Comparison of ENCODE assay signal across 29 cellular contexts in the genomic region with DNA sequence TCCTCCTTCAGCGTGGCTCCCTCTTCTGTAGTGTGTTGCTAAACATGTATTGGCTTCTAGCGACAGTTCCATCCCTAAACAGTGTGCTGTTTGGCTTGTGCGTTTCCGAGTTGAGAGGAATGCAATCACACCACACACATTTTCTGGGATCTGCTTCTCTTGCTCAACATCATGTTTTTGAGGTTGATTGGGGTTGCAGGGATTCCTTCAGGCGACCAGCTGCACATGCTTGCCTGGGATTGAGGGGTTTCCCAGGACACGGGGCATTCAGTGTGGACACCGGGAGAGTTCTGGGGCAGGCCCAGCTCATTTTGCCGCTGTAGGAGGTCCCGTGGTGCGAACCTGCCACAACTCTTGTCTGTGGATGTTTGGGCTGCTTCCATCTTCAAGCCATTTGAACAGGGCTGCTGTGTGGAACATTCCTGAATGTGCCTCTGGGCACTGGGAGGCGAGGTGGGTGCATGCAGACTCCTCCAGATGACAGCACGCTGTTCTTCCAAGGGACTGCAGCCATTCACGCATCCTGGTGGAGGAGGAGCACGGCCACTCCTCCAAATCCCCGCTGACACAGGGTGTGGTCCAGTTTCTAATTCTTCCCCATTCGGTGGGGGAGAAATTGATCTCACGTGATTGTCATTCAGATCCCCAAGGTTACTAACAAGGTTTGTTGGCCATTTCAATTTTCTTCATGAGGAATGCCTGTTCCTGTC.
DNase-seq lines count a peak whose midpoint lies in the region; ATAC-seq, FAIRE-seq and TF ChIP-seq lines count a peak whose summit lies in the region.
"Had no signal": no experiment of that assay in that cellular context is flagged by ENCODE, and none has a peak within 500 bp of the region (broad histone marks: within the 10 kb centered on the region; RNA-seq: fewer than 3 reads in every experiment).

No MANE protein-coding gene starts in this region.

- H3K4me1 Mint-ChIP-seq in MCF 10A (ENCODE audit: insufficient read depth, unreplicated experiment), result peaks cover 10% of the 10 kb centered on the region
- H3K4me1 Mint-ChIP-seq in activated CD8-positive, alpha-beta T cell treated with anti-CD3 and anti-CD28 coated beads, Interleukin-2, amount 10 ng/mL, durations not matched to agents 7 days and 5 days (ENCODE audit: low read depth), result no peaks in the 10 kb centered on the region
- H3K4me1 Mint-ChIP-seq in CD14-positive monocyte, result no peaks in the 10 kb centered on the region
- H3K4me1 Mint-ChIP-seq: activated naive CD4-positive, alpha-beta T cell treated with anti-CD3 and anti-CD28 coated beads, Interleukin-2, amount 50 U/mL, for 24 hours; immature natural killer cell had no signal

- DNase-seq in mammary epithelial cell (no peak), MCF 10A (ENCODE audit: unreplicated experiment) (no peak), bronchial epithelial cell (ENCODE audit: low read depth) (no peak), medulla oblongata (ENCODE audit: extremely low spot score) (peak; percentile 51), suprapubic skin (ENCODE audit: low spot score in 2 of 2) (no peak), testis (no peak), CD14-positive monocyte (ENCODE audit: low spot score) (no peak)
- DNase-seq in activated CD8-positive, alpha-beta T cell treated with anti-CD3 and anti-CD28 coated beads, Interleukin-2, amount 10 ng/mL, durations not matched to agents 7 days and 5 days, result no peak
- DNase-seq: activated CD8-positive, alpha-beta memory T cell treated with anti-CD3 and anti-CD28 coated beads for 24 hours; activated T-cell treated with anti-CD3 and anti-CD28 coated beads, Interleukin-2, amount 50 U/mL, for 24 hours; Calu3; immature natural killer cell; NCI-H1092 treated with DMSO at 0.1 percent for 48 hours; NCI-H2081; NCI-H446; OCI-M1; SIG-M5; stimulated activated CD4-positive, alpha-beta T cell treated with anti-CD3 and anti-CD28 coated beads, Interleukin-4, amount 100 ng/mL, for 24 hours; stimulated activated naive CD8-positive, alpha-beta T cell treated with anti-CD3 and anti-CD28 coated beads, Interleukin-15, Interleukin-2, amounts not matched to agents 100 U/mL and 50 U/mL, for 24 hours; T-helper 1 cell had no signal

- 20% methylated on average over 11 of the region's 17 CpGs for WGBS in mammary epithelial cell (ENCODE audit: low coverage, missing lambda C conversion rate)
- WGBS in suprapubic skin, result 42% methylated on average over 11 of the region's 17 CpGs
- WGBS in testis, 2 donors, result 82% methylated on average over 17 of the region's 17 CpGs

- no peak for ATAC-seq in activated CD8-positive, alpha-beta T cell treated with anti-CD3 and anti-CD28 coated beads, Interleukin-2, amount 10 ng/mL, durations not matched to agents 7 days and 5 days
- ATAC-seq: GM23338; stimulated activated naive CD8-positive, alpha-beta T cell treated with anti-CD3 and anti-CD28 coated beads, Interleukin-15, Interleukin-2, amounts not matched to agents 100 U/mL and 50 U/mL, for 24 hours had no signal

- H3K27ac ChIP-seq in mammary epithelial cell (ENCODE audit: insufficient read depth, low read depth, low read length) (no peak overlapping the region), suprapubic skin (peak overlapping the region; percentile 62), testis (no peak overlapping the region)
- H3K27ac ChIP-seq: BLaER1 treated with 17β-estradiol and CSF1 and Interleukin-3, amounts not matched to agents 10 nM and 100 nM; brain microvascular endothelial cell; hepatocyte; HL-60; neutrophil; tibial nerve had no signal

- H4K20me1 ChIP-seq in mammary epithelial cell (ENCODE audit: insufficient read depth, low read length), result no peaks in the 10 kb centered on the region

- CTCF ChIA-PET in mammary epithelial cell (lab: Charles Lee; ENCODE audit: low non-redundant PET) (no interaction called here), MCF 10A (lab: Yijun Ruan, JAX) (no interaction called here)
- CTCF ChIA-PET in activated CD8-positive, alpha-beta T cell treated with anti-CD3 and anti-CD28 coated beads, Interleukin-2, amount 10 ng/mL, durations not matched to agents 7 days and 5 days (lab: Charles Lee), result no interaction called here

- TF ChIP-seq CTCF in mammary epithelial cell (conservative IDR thresholded peaks at IDR 0.05 in 1 of 2, IDR thresholded peaks at IDR 0.05 in 1 of 2; ENCODE audit: extremely low read depth in 1 of 2, insufficient read depth in 1 of 2, low read depth in 1 of 2, low read length in 2 of 2), result no peak
- no peak for TF ChIP-seq CTCF in MCF 10A (IDR thresholded peaks at IDR 0.05; ENCODE audit: unreplicated experiment)
- TF ChIP-seq CTCF in bronchial epithelial cell (IDR thresholded peaks at IDR 0.05; ENCODE audit: insufficient read depth, low read length, severe bottlenecking), result no peak
- no peak for TF ChIP-seq CTCF in suprapubic skin (IDR thresholded peaks at IDR 0.05)
- no peak for TF ChIP-seq CTCF in testis (IDR thresholded peaks at IDR 0.05)
- no peak for TF ChIP-seq CTCF in CD14-positive monocyte (IDR thresholded peaks at IDR 0.05)

- H3K9me3 ChIP-seq in mammary epithelial cell (replicated peaks; ENCODE audit: insufficient read depth, low read length) (no peaks in the 10 kb centered on the region), suprapubic skin (no peaks in the 10 kb centered on the region), testis (no peaks in the 10 kb centered on the region)
- H3K9me3 ChIP-seq: BLaER1 treated with 17β-estradiol and CSF1 and Interleukin-3, amounts not matched to agents 10 nM and 100 nM; neutrophil; tibial nerve had no signal

- H3K36me3 ChIP-seq in mammary epithelial cell (ENCODE audit: insufficient read depth, low read length) (no peaks in the 10 kb centered on the region), bronchial epithelial cell (ENCODE audit: control insufficient read depth, insufficient read depth, low read length) (no peaks in the 10 kb centered on the region), suprapubic skin (no peaks in the 10 kb centered on the region), testis (ENCODE audit: low read depth, missing control alignments) (no peaks in the 10 kb centered on the region)
- H3K36me3 ChIP-seq: BLaER1 treated with 17β-estradiol and CSF1 and Interleukin-3, amounts not matched to agents 10 nM and 100 nM; brain microvascular endothelial cell; neutrophil; tibial nerve had no signal

- no peaks in the 10 kb centered on the region for H3K27me3 ChIP-seq in mammary epithelial cell (ENCODE audit: insufficient read depth, low read length)
- no peaks in the 10 kb centered on the region for H3K27me3 ChIP-seq in bronchial epithelial cell (ENCODE audit: control insufficient read depth, insufficient read depth, low read length)
- peaks cover 8% of the 10 kb centered on the region for H3K27me3 ChIP-seq in suprapubic skin
- H3K27me3 ChIP-seq in testis, result no peaks in the 10 kb centered on the region
- H3K27me3 ChIP-seq: brain microvascular endothelial cell, hepatocyte, tibial nerve had no signal

- no peak overlapping the region for H3K27ac Mint-ChIP-seq in MCF 10A (ENCODE audit: low read depth, unreplicated experiment)
- no peak overlapping the region for H3K27ac Mint-ChIP-seq in activated CD8-positive, alpha-beta T cell treated with anti-CD3 and anti-CD28 coated beads, Interleukin-2, amount 10 ng/mL, durations not matched to agents 7 days and 5 days
- no peak overlapping the region for H3K27ac Mint-ChIP-seq in CD14-positive monocyte
- H3K27ac Mint-ChIP-seq: activated naive CD4-positive, alpha-beta T cell treated with anti-CD3 and anti-CD28 coated beads, Interleukin-2, amount 50 U/mL, for 24 hours; activated T-cell treated with anti-CD3 and anti-CD28 coated beads, Interleukin-2, amount 50 U/mL, for 24 hours; GM23338; immature natural killer cell had no signal

- POLR2A ChIA-PET in MCF 10A (lab: Yijun Ruan, JAX), result interaction anchor here (1.2 to 1.7 kb wide), 2 partner anchors 8 to 19 kb away, joined by 3 to 6 read pairs; no protein-coding TSS in a partner anchor
- POLR2A ChIA-PET in activated CD8-positive, alpha-beta T cell treated with anti-CD3 and anti-CD28 coated beads, Interleukin-2, amount 10 ng/mL, durations not matched to agents 7 days and 5 days (lab: Charles Lee), result no interaction called here

- intact Hi-C loops in mammary epithelial cell (cut with micrococcal nuclease) (no loop called here), MCF 10A (cut with micrococcal nuclease) (no loop called here), testis (cut with DNase I; ENCODE audit: low total_unique reads) (no loop called here), CD14-positive monocyte (cut with micrococcal nuclease) (no loop called here)

- H3K36me3 Mint-ChIP-seq in MCF 10A (ENCODE audit: insufficient read depth, unreplicated experiment), result no peaks in the 10 kb centered on the region
- no peaks in the 10 kb centered on the region for H3K36me3 Mint-ChIP-seq in activated CD8-positive, alpha-beta T cell treated with anti-CD3 and anti-CD28 coated beads, Interleukin-2, amount 10 ng/mL, durations not matched to agents 7 days and 5 days (ENCODE audit: low read depth)
- H3K36me3 Mint-ChIP-seq in CD14-positive monocyte, result no peaks in the 10 kb centered on the region
- H3K36me3 Mint-ChIP-seq: activated naive CD4-positive, alpha-beta T cell treated with anti-CD3 and anti-CD28 coated beads, Interleukin-2, amount 50 U/mL, for 24 hours; immature natural killer cell had no signal

- in situ Hi-C loops in mammary epithelial cell (cut with MboI; ENCODE audit: low sequenced_read_pairs in 2 of 2), result no loop called here

- TF ChIP-seq POLR2A in suprapubic skin (IDR thresholded peaks at IDR 0.05) (no peak), testis (IDR thresholded peaks at IDR 0.05) (no peak)

- no peak overlapping the region for H3K4me3 Mint-ChIP-seq in MCF 10A (ENCODE audit: unreplicated experiment)
- H3K4me3 Mint-ChIP-seq in activated CD8-positive, alpha-beta T cell treated with anti-CD3 and anti-CD28 coated beads, Interleukin-2, amount 10 ng/mL, durations not matched to agents 7 days and 5 days, result no peak overlapping the region
- H3K4me3 Mint-ChIP-seq in CD14-positive monocyte, result no peak overlapping the region
- H3K4me3 Mint-ChIP-seq: activated naive CD4-positive, alpha-beta T cell treated with anti-CD3 and anti-CD28 coated beads, Interleukin-2, amount 50 U/mL, for 24 hours; activated T-cell treated with anti-CD3 and anti-CD28 coated beads, Interleukin-2, amount 50 U/mL, for 24 hours; GM23338; immature natural killer cell had no signal

- H3K9me3 Mint-ChIP-seq in MCF 10A (ENCODE audit: unreplicated experiment), result no peaks in the 10 kb centered on the region
- no peaks in the 10 kb centered on the region for H3K9me3 Mint-ChIP-seq in activated CD8-positive, alpha-beta T cell treated with anti-CD3 and anti-CD28 coated beads, Interleukin-2, amount 10 ng/mL, durations not matched to agents 7 days and 5 days (ENCODE audit: insufficient read depth)
- H3K9me3 Mint-ChIP-seq in CD14-positive monocyte, result no peaks in the 10 kb centered on the region
- H3K9me3 Mint-ChIP-seq: activated naive CD4-positive, alpha-beta T cell treated with anti-CD3 and anti-CD28 coated beads, Interleukin-2, amount 50 U/mL, for 24 hours; activated T-cell treated with anti-CD3 and anti-CD28 coated beads, Interleukin-2, amount 50 U/mL, for 24 hours; GM23338; immature natural killer cell had no signal

- H3K4me1 ChIP-seq in mammary epithelial cell (ENCODE audit: insufficient read depth, low read length) (peaks cover 30% of the 10 kb centered on the region), suprapubic skin (peaks cover 33% of the 10 kb centered on the region), testis (no peaks in the 10 kb centered on the region)
- H3K4me1 ChIP-seq: tibial nerve had no signal

- peak overlapping the region; percentile 57 for H2AFZ ChIP-seq in mammary epithelial cell (ENCODE audit: low read depth, low read length)
- H2AFZ ChIP-seq: GM23338, hepatocyte had no signal

- H3K27me3 Mint-ChIP-seq in MCF 10A (ENCODE audit: insufficient read depth, unreplicated experiment), result no peaks in the 10 kb centered on the region
- peaks cover 2% of the 10 kb centered on the region for H3K27me3 Mint-ChIP-seq in activated CD8-positive, alpha-beta T cell treated with anti-CD3 and anti-CD28 coated beads, Interleukin-2, amount 10 ng/mL, durations not matched to agents 7 days and 5 days (ENCODE audit: low read depth)
- peaks cover 14 to 16% (median 15%) of the 10 kb centered on the region in 3 donors for H3K27me3 Mint-ChIP-seq in CD14-positive monocyte (ENCODE audit: low read depth in 3 of 3)

- peak; percentile 43 for FAIRE-seq in bronchial epithelial cell (lab: Jason Lieb, UNC)
- FAIRE-seq: A204.1 had no signal

- dilution Hi-C loops in mammary epithelial cell (cut with HindIII; ENCODE audit: low sequenced_read_pairs), result no loop called here

- H3K9ac ChIP-seq in mammary epithelial cell (ENCODE audit: insufficient read depth, low read length), result no peak overlapping the region
- H3K9ac ChIP-seq: BLaER1 treated with 17β-estradiol and CSF1 and Interleukin-3, amounts not matched to agents 10 nM and 100 nM had no signal

- TF ChIP-seq EP300 in suprapubic skin (IDR thresholded peaks at IDR 0.05), result no peak

- H3K4me3 ChIP-seq in mammary epithelial cell (replicated peaks in 1 of 3; ENCODE audit: insufficient read depth in 1 of 3, low read depth in 2 of 3, low read length in 3 of 3) (no peak overlapping the region), bronchial epithelial cell (ENCODE audit: low read depth, low read length) (no peak overlapping the region), suprapubic skin (no peak overlapping the region), testis (no peak overlapping the region)
- H3K4me3 ChIP-seq: BLaER1 treated with 17β-estradiol and CSF1 and Interleukin-3, amounts not matched to agents 10 nM and 100 nM; GM23338; hepatocyte; tibial nerve had no signal

- no peak overlapping the region for H3K4me2 ChIP-seq in mammary epithelial cell (ENCODE audit: insufficient read depth, low read depth, low read length)
- H3K4me2 ChIP-seq: GM23338, hepatocyte had no signal

- BruUV-seq in mammary epithelial cell (replicated peaks; lab: Mats Ljungman, UMichigan) (no TSS peak), MCF 10A (replicated peaks; lab: Mats Ljungman, UMichigan) (no TSS peak)

- no peaks in the 10 kb centered on the region for H3K79me2 ChIP-seq in mammary epithelial cell (ENCODE audit: insufficient read depth, low read length)
- H3K79me2 ChIP-seq: hepatocyte had no signal
